21 cellular contexts compared by ENCODE assay signal in genomic region chr1:236751935-236752334, GRCh38. TPM values are rescaled to one million over a fixed set of nuclear protein-coding genes. Genes with fewer than 3 reads are reported as not detected.
DNase-seq lines count a peak whose midpoint lies in the region; ATAC-seq, FAIRE-seq and TF ChIP-seq lines count a peak whose summit lies in the region.
"Had no signal": no experiment of that assay in that cellular context is flagged by ENCODE, and none has a peak within 500 bp of the region (broad histone marks: within the 10 kb centered on the region; RNA-seq: fewer than 3 reads in every experiment).

No MANE protein-coding gene starts in this region.

- no peak overlapping the region for H3K4me2 ChIP-seq in A549
- no peak overlapping the region for H3K4me2 ChIP-seq in K562 (ENCODE audit: insufficient read depth, low read length)

- BruUV-seq in K562 (replicated peaks; lab: Mats Ljungman, UMichigan) = no TSS peak

- H2AFZ ChIP-seq in K562 (ENCODE audit: low read depth, low read length) = no peak overlapping the region

- no peak for TF ChIP-seq CTCF in left ventricle myocardium inferior (IDR thresholded peaks at IDR 0.05; ENCODE audit: borderline replicate concordance)
- TF ChIP-seq CTCF in A549 (IDR thresholded peaks at IDR 0.05) = no peak
- no peak for TF ChIP-seq CTCF in K562 (IDR thresholded peaks at IDR 0.05 in 2 of 3, conservative IDR thresholded peaks at IDR 0.05 in 1 of 3; ENCODE audit: insufficient read depth in 2 of 3, low read depth in 1 of 3, low read length in 3 of 3)

- H3K36me3 ChIP-seq in left ventricle myocardium inferior (peaks cover 59% of the 10 kb centered on the region), SK-N-MC (ENCODE audit: insufficient read depth, low read length) (peaks cover 74% of the 10 kb centered on the region), K562 (ENCODE audit: control insufficient read depth, insufficient read depth, low read length) (no peaks in the 10 kb centered on the region)
- H3K36me3 ChIP-seq: BLaER1 treated with 17β-estradiol and CSF1 and Interleukin-3, amounts not matched to agents 10 nM and 100 nM had no signal

- in situ Hi-C loops in K562 (cut with MboI) = no loop called here

- CTCF ChIA-PET in A549 (lab: Yijun Ruan, JAX) (no interaction called here), K562 (lab: Yijun Ruan, JAX; ENCODE audit: low intra/inter-chr PET ratio) (no interaction called here)

- no peak overlapping the region for H3K9ac ChIP-seq in SK-N-MC (ENCODE audit: insufficient read length)
- H3K9ac ChIP-seq in K562 (ENCODE audit: insufficient read depth in 1 of 2, low read depth in 2 of 2, low read length in 2 of 2) = no peak overlapping the region
- H3K9ac ChIP-seq: BLaER1 treated with 17β-estradiol and CSF1 and Interleukin-3, amounts not matched to agents 10 nM and 100 nM had no signal

- intact Hi-C loops in left ventricle myocardium inferior (cut with micrococcal nuclease) (no loop called here), left cardiac atrium (cut with DNase I) (loop anchor here in 1 of 2 donors (10.0 kb wide), 2 partner anchors 137 to 633 kb away; no protein-coding TSS in a partner anchor), K562 (cut with micrococcal nuclease) (loop anchor here (2.0 to 10.0 kb wide), 6 partner anchors 205 to 811 kb away; partner anchors contain the start of gene RYR2)

- DNase-seq in left ventricle myocardium inferior (no peak), left cardiac atrium (no peak), A549 (ENCODE audit: low read depth in 1 of 2, low spot score in 1 of 2) (no peak), SK-N-MC (ENCODE audit: low read depth, low spot score) (no peak), K562 (ENCODE audit: extremely low read depth in 1 of 4, low spot score in 3 of 4) (no peak)
- no peak for DNase-seq in effector CD8-positive, alpha-beta T cell (lab: John Stamatoyannopoulos, UW)
- DNase-seq: 8988T; AML-193; Caco-2; Calu3; CD4-positive, alpha-beta T cell; CD8-positive, alpha-beta T cell; DMS79 treated with DMSO at 0.1 percent for 48 hours; GF-D8 had no signal

- WGBS in A549 (ENCODE audit: missing lambda C conversion rate) = 30% methylated on average over 4 of the region's 4 CpGs
- WGBS in K562 (ENCODE audit: insufficient coverage, low coverage, missing lambda C conversion rate) = 13% methylated on average over 4 of the region's 4 CpGs

- POLR2A ChIA-PET in A549 (lab: Yijun Ruan, JAX) = no interaction called here
- POLR2A ChIA-PET in K562 (lab: Yijun Ruan, JAX) = interaction anchor here (0.7 to 0.9 kb wide), 2 partner anchors 7 to 780 kb away, joined by 3 to 4 read pairs; no protein-coding TSS in a partner anchor

- H3K9me3 ChIP-seq in left ventricle myocardium inferior (replicated peaks) (no peaks in the 10 kb centered on the region), A549 (no peaks in the 10 kb centered on the region), SK-N-MC (ENCODE audit: low read depth, low read length) (no peaks in the 10 kb centered on the region), K562 (replicated peaks; ENCODE audit: control insufficient read depth, insufficient read depth, low read depth, low read length) (no peaks in the 10 kb centered on the region)
- H3K9me3 ChIP-seq: BLaER1 treated with 17β-estradiol and CSF1 and Interleukin-3, amounts not matched to agents 10 nM and 100 nM; Caco-2 had no signal

- no peak overlapping the region for H3K4me3 ChIP-seq in left ventricle myocardium inferior
- H3K4me3 ChIP-seq in A549 = no peak overlapping the region
- H3K4me3 ChIP-seq in SK-N-MC = no peak overlapping the region
- no peak overlapping the region for H3K4me3 ChIP-seq in K562
- H3K4me3 ChIP-seq: BLaER1 treated with 17β-estradiol and CSF1 and Interleukin-3, amounts not matched to agents 10 nM and 100 nM had no signal

- H3K4me1 ChIP-seq in left ventricle myocardium inferior (peaks cover 63% of the 10 kb centered on the region), A549 (no peaks in the 10 kb centered on the region), K562 (replicated peaks in 1 of 2; ENCODE audit: control insufficient read depth in 2 of 2, insufficient read depth in 2 of 2, low read length in 2 of 2) (peaks cover 10 to 13% of the 10 kb centered on the region in 2 experiments)
- H3K4me1 ChIP-seq: Caco-2 had no signal

- no peaks in the 10 kb centered on the region for H3K79me2 ChIP-seq in K562 (ENCODE audit: control insufficient read depth, insufficient read depth, low read length)

- peak overlapping the region; percentile 44 for H3K27ac ChIP-seq in left ventricle myocardium inferior (replicated peaks)
- no peak overlapping the region for H3K27ac ChIP-seq in A549
- peak overlapping the region; percentile 42; the same call in 1 of the 2 replicates for H3K27ac ChIP-seq in SK-N-MC
- no peak overlapping the region for H3K27ac ChIP-seq in K562 (ENCODE audit: extremely low read depth, low read depth, low read length)
- H3K27ac ChIP-seq: BLaER1 treated with 17β-estradiol and CSF1 and Interleukin-3, amounts not matched to agents 10 nM and 100 nM; C4-2B had no signal

- TF ChIP-seq POLR2A in A549 (IDR thresholded peaks at IDR 0.05; ENCODE audit: low read length) = no peak
- TF ChIP-seq POLR2A in K562 (conservative IDR thresholded peaks at IDR 0.05) = no peak

- FAIRE-seq in A549 (lab: Jason Lieb, UNC) = no peak
- no peak for FAIRE-seq in K562 (lab: Jason Lieb, UNC)
- FAIRE-seq: A204.1, D721Med, G401.6, GM12891 had no signal

- H3K27me3 ChIP-seq in left ventricle myocardium inferior (ENCODE audit: low read depth) (no peaks in the 10 kb centered on the region), K562 (ENCODE audit: control insufficient read depth in 2 of 2, insufficient read depth in 2 of 2, low read length in 2 of 2) (peaks cover 5 to 19% of the 10 kb centered on the region in 2 experiments)
- H3K27me3 ChIP-seq: BLaER1 treated with 17β-estradiol and CSF1 and Interleukin-3, amounts not matched to agents 10 nM and 100 nM had no signal

- no peaks in the 10 kb centered on the region for H4K20me1 ChIP-seq in K562 (replicated peaks; ENCODE audit: control insufficient read depth, insufficient read depth, low read length)
- H4K20me1 ChIP-seq: BLaER1 treated with 17β-estradiol and CSF1 and Interleukin-3, amounts not matched to agents 10 nM and 100 nM had no signal

- ATAC-seq in left cardiac atrium (no peak), A549 (no peak), K562 (no peak), GM21576 (IDR thresholded peaks at IDR 0.05; ENCODE audit: unreplicated experiment) (no peak)
- ATAC-seq: CD8-positive, alpha-beta T cell had no signal

- TF ChIP-seq EP300 in A549 (IDR thresholded peaks at IDR 0.05) (no peak), K562 (IDR thresholded peaks at IDR 0.05; ENCODE audit: low read length) (no peak)

- TF ChIP-seq RAD21 in A549 (conservative IDR thresholded peaks at IDR 0.05 in 1 of 2, IDR thresholded peaks at IDR 0.05 in 1 of 2) = no peak
- TF ChIP-seq RAD21 in K562 (CRISPR knock-in tag; conservative IDR thresholded peaks at IDR 0.05 in 1 of 2, IDR thresholded peaks at IDR 0.05 in 1 of 2) = no peak

- no peaks in the 10 kb centered on the region for H3K9me1 ChIP-seq in K562 (ENCODE audit: control insufficient read depth, insufficient read depth, low read length)

TF ChIP-seq in A549, 52 proteins besides CTCF, POLR2A, EP300 and RAD21:
- TF ChIP-seq CBX8 (IDR thresholded peaks at IDR 0.05) (peak; percentile 63; the same call in 1 of the 2 replicates), NR3C1 (IDR thresholded peaks at IDR 0.05) (no peak)

TF ChIP-seq in K562, 482 proteins besides CTCF, POLR2A, EP300 and RAD21 (continues in another document):
- no peak for TF ChIP-seq NR1H2 (CRISPR knock-in tag; IDR thresholded peaks at IDR 0.05)
- TF ChIP-seq NFIX (CRISPR knock-in tag; IDR thresholded peaks at IDR 0.05; ENCODE audit: low read depth) = 0 out of 2 replicates have a peak, but pooled peaks have one; percentile 2
- TF ChIP-seq ZFP36 (IDR thresholded peaks at IDR 0.05; ENCODE audit: low read depth, low read length, partially characterized antibody) = peak; percentile 37
- no peak for TF ChIP-seq E2F4 (CRISPR knock-in tag; IDR thresholded peaks at IDR 0.05; ENCODE audit: low read depth)
- TF ChIP-seq ZNF75A (CRISPR knock-in tag; IDR thresholded peaks at IDR 0.05) = no peak
- TF ChIP-seq CBX2 (IDR thresholded peaks at IDR 0.05; ENCODE audit: insufficient read depth, low read length, poor library complexity, severe bottlenecking) = peak; percentile 38

RNA-seq across cellular contexts. Expression of gene MTR, which starts 43.2 kb away (rescaled TPM):
- 47.6 TPM for total RNA-seq in left ventricle myocardium inferior
- 10 to 100 TPM; 33.4 to 44.7 TPM for total RNA-seq in left cardiac atrium
- 12.7 and 14.4 TPM in 2 replicates for polyA plus RNA-seq in A549 (2011; rRNA removed)
- polyA plus RNA-seq in A549 (2012; cell fraction: cytosol; rRNA removed) = 2.8 and 3.2 TPM in 2 replicates
- polyA plus RNA-seq in A549 (2012; cell fraction: nucleus; rRNA removed) = 6.7 and 7.8 TPM in 2 replicates
- 6.2 to 6.4 TPM (median 6.2 TPM) in 3 replicates for polyA plus RNA-seq in A549 (2017; fragmentation: RNase III; extraction: RNeasy Plus Mini Kit Qiagen cat#74134 plus additional on column Dnase treatment)
- 17.0 and 18.3 TPM in 2 replicates for polyA minus RNA-seq in A549 (2011; rRNA and poly(A)+ RNA removed)
- 48.7 and 126 TPM in 2 replicates for total RNA-seq in K562 (2011; cell fraction: chromatin; rRNA removed; ENCODE audit: low replicate concordance)
- total RNA-seq in K562 (2011; cell fraction: nucleolus; rRNA removed) = 13.0 and 19.2 TPM in 2 replicates
- total RNA-seq in K562 (2011; cell fraction: nucleoplasm; rRNA removed) = 33.1 and 37.2 TPM in 2 replicates
- total RNA-seq in K562 (2014; rRNA removed) = 20.3 and 21.2 TPM in 2 replicates
- 31.5 and 38.4 TPM in 2 replicates for total RNA-seq in K562 (2014; rRNA removed; fragmentation: Illumina TruSeq; extraction: Trizol)
- total RNA-seq in K562 (2015; rRNA removed; fragmentation: Illumina TruSeq; extraction: Trizol) = 28.4 and 31.1 TPM in 2 replicates
- total RNA-seq in K562 (2021) = 38.0 and 44.3 TPM in 2 replicates
- 25.4 and 28.7 TPM in 2 replicates for polyA plus RNA-seq in K562 (2011; rRNA removed)
- polyA plus RNA-seq in K562 (2011; cell fraction: cytosol; rRNA removed) = 7.9 and 13.2 TPM in 2 replicates
- 27.0 and 38.9 TPM in 2 replicates for polyA plus RNA-seq in K562 (2011; cell fraction: nucleus; rRNA removed)
- 9.6 and 11.5 TPM in 2 replicates for polyA plus RNA-seq in K562 (2012)
- 14.2 and 16.1 TPM in 2 replicates for polyA plus RNA-seq in K562 (2014; fragmentation: Illumina TruSeq; extraction: Trizol)
- 1 to 10 TPM; 3.4 to 5.1 TPM for polyA plus RNA-seq in K562 (2014; fragmentation: Nextera tagmentation; extraction: Ambion mirVana)
- polyA plus RNA-seq in K562 (2014; rRNA removed) = 16.9 and 17.6 TPM in 2 replicates
- 93.6 and 102 TPM in 2 replicates for polyA minus RNA-seq in K562 (2011; rRNA and poly(A)+ RNA removed)
- 30.9 and 34.7 TPM in 2 replicates for polyA minus RNA-seq in K562 (2011; cell fraction: cytosol; rRNA and poly(A)+ RNA removed)
- polyA minus RNA-seq in K562 (2011; cell fraction: nucleus; rRNA and poly(A)+ RNA removed) = 18.4 and 43.9 TPM in 2 replicates

Comparison
In these comparisons a context has a peak if more than half of its experiments do, and no peak if none do; other contexts are left out.
1. H3K27ac ChIP-seq: peak in left ventricle myocardium inferior (single experiment) and SK-N-MC (single experiment); none in A549 (0 of 2) and K562 (single experiment).